11 cellular contexts compared by ENCODE assay signal in the genomic region with DNA sequence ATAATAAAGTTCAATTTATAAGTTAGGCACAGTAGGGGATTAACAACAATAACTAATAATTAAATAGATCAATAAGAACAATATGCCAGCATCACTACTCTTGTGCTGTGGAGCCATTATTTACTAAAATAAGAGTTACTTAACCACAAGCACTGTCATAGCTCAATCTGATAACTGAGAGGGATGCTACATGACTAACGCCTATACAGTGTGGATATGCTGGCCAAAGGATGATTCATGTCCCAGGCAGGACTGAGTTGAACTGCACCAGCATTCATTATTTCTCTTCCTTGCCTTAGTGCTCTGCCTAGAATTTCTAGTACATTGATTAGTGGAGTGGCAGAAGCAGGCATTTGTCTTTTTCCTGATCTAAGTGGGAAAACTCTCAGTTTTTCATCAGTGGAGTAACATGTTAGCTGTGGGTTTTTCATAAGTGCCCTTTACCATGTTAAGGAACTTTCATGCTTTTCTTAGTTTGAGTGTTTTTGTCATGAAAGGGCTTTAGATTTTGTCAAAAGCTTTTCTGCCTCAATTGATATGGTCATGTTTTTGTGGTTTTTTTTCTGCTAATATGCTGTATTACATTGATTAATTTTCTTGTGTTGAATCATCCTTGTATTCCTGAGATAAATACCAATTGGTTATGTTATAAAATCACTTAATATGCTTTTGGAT. TPM values are rescaled to one million over a fixed set of nuclear protein-coding genes. Genes with fewer than 3 reads are reported as not detected.
DNase-seq lines count a peak whose midpoint lies in the region; ATAC-seq lines count a peak whose summit lies in the region.
"Had no signal": no experiment of that assay in that cellular context is flagged by ENCODE, and none has a peak within 500 bp of the region (broad histone marks: within the 10 kb centered on the region; RNA-seq: fewer than 3 reads in every experiment).

No MANE protein-coding gene starts in this region.

- peaks cover 11% of the 10 kb centered on the region for H3K9me3 Mint-ChIP-seq in activated naive CD8-positive, alpha-beta T cell treated with anti-CD3 and anti-CD28 coated beads, Interleukin-2, amount 50 U/mL, for 24 hours
- H3K9me3 Mint-ChIP-seq in activated naive CD8-positive, alpha-beta T cell treated with anti-CD3 and anti-CD28 coated beads for 36 hours, result peaks cover 12% of the 10 kb centered on the region

- no peaks in the 10 kb centered on the region for H3K4me1 Mint-ChIP-seq in activated naive CD8-positive, alpha-beta T cell treated with anti-CD3 and anti-CD28 coated beads, Interleukin-2, amount 50 U/mL, for 24 hours
- peaks cover 9% of the 10 kb centered on the region for H3K4me1 Mint-ChIP-seq in activated naive CD8-positive, alpha-beta T cell treated with anti-CD3 and anti-CD28 coated beads for 36 hours

- DNase-seq in activated naive CD8-positive, alpha-beta T cell treated with anti-CD3 and anti-CD28 coated beads, Interleukin-2, amount 50 U/mL, for 24 hours, result no peak
- no peak for DNase-seq in activated naive CD8-positive, alpha-beta T cell treated with anti-CD3 and anti-CD28 coated beads for 36 hours
- DNase-seq in SW 1271 (lab: John Stamatoyannopoulos, UW) (peak; percentile 59 to 75), fibroblast of peridontal ligament (ENCODE audit: extremely low read depth) (peak; percentile 91), stromal cell of bone marrow (ENCODE audit: low read depth) (peak; percentile 77), cerebellum (ENCODE audit: low spot score) (no peak)
- DNase-seq: CD8-positive, alpha-beta memory T cell; heart right ventricle had no signal

- H3K36me3 Mint-ChIP-seq in activated naive CD8-positive, alpha-beta T cell treated with anti-CD3 and anti-CD28 coated beads, Interleukin-2, amount 50 U/mL, for 24 hours (ENCODE audit: low read depth), result peaks cover 42% of the 10 kb centered on the region
- H3K36me3 Mint-ChIP-seq in activated naive CD8-positive, alpha-beta T cell treated with anti-CD3 and anti-CD28 coated beads for 36 hours, result peaks cover 43% of the 10 kb centered on the region

- H3K27me3 Mint-ChIP-seq in activated naive CD8-positive, alpha-beta T cell treated with anti-CD3 and anti-CD28 coated beads, Interleukin-2, amount 50 U/mL, for 24 hours, result no peaks in the 10 kb centered on the region
- H3K27me3 Mint-ChIP-seq in activated naive CD8-positive, alpha-beta T cell treated with anti-CD3 and anti-CD28 coated beads for 36 hours, result no peaks in the 10 kb centered on the region
- H3K27me3 Mint-ChIP-seq: CD8-positive, alpha-beta memory T cell; natural killer cell treated with Interleukin-12 subunit alpha and Interleukin-12 subunit beta and Interleukin-15 and Interleukin-18, amount 100 ng/mL, for 72 hours had no signal

- peak; percentile 97 for ATAC-seq in activated naive CD8-positive, alpha-beta T cell treated with anti-CD3 and anti-CD28 coated beads, Interleukin-2, amount 50 U/mL, for 24 hours
- no peak for ATAC-seq in GM18498 (IDR thresholded peaks at IDR 0.05; ENCODE audit: unreplicated experiment)
- ATAC-seq in HG02938 (IDR thresholded peaks at IDR 0.05; ENCODE audit: unreplicated experiment), result no peak

- no peak overlapping the region for H3K4me3 Mint-ChIP-seq in activated naive CD8-positive, alpha-beta T cell treated with anti-CD3 and anti-CD28 coated beads, Interleukin-2, amount 50 U/mL, for 24 hours
- H3K4me3 Mint-ChIP-seq in activated naive CD8-positive, alpha-beta T cell treated with anti-CD3 and anti-CD28 coated beads for 36 hours, result no peak overlapping the region
- H3K4me3 Mint-ChIP-seq: CD8-positive, alpha-beta memory T cell; natural killer cell treated with Interleukin-12 subunit alpha and Interleukin-12 subunit beta and Interleukin-15 and Interleukin-18, amount 100 ng/mL, for 72 hours had no signal

- no peak overlapping the region for H3K27ac Mint-ChIP-seq in activated naive CD8-positive, alpha-beta T cell treated with anti-CD3 and anti-CD28 coated beads, Interleukin-2, amount 50 U/mL, for 24 hours
- no peak overlapping the region for H3K27ac Mint-ChIP-seq in activated naive CD8-positive, alpha-beta T cell treated with anti-CD3 and anti-CD28 coated beads for 36 hours
- H3K27ac Mint-ChIP-seq: CD8-positive, alpha-beta memory T cell; natural killer cell treated with Interleukin-12 subunit alpha and Interleukin-12 subunit beta and Interleukin-15 and Interleukin-18, amount 100 ng/mL, for 72 hours had no signal

RNA-seq across cellular contexts. Expression of a gene that starts 21.7 kb away (rescaled TPM):
- total RNA-seq in activated naive CD8-positive, alpha-beta T cell treated with anti-CD3 and anti-CD28 coated beads for 36 hours, result 1 to 10 TPM; 5.0 to 5.6 TPM
- 36.5 TPM for total RNA-seq in cerebellum

RNA-seq across cellular contexts. Expression of a gene that starts 21.9 kb away (rescaled TPM):
- total RNA-seq in activated naive CD8-positive, alpha-beta T cell treated with anti-CD3 and anti-CD28 coated beads for 36 hours, result 10 to 100 TPM; 77.3 to 83.2 TPM
- 104 TPM for total RNA-seq in cerebellum

Comparison
In these comparisons a context has a peak if more than half of its experiments do, and no peak if none do; other contexts are left out.
1. DNase-seq: peak in SW 1271 (2 of 2), fibroblast of peridontal ligament (single experiment) and stromal cell of bone marrow (single experiment); none in activated naive CD8-positive, alpha-beta T cell treated with anti-CD3 and anti-CD28 coated beads, Interleukin-2, amount 50 U/mL, for 24 hours (single experiment), activated naive CD8-positive, alpha-beta T cell treated with anti-CD3 and anti-CD28 coated beads for 36 hours (single experiment) and cerebellum (single experiment).